In genomic region chrX:40106677-40107290, GRCh38 we compare ENCODE assay signal across 8 cellular contexts. TPM values are rescaled to one million over a fixed set of nuclear protein-coding genes. Genes with fewer than 3 reads are reported as not detected.
DNase-seq lines count a peak whose midpoint lies in the region; ATAC-seq and TF ChIP-seq lines count a peak whose summit lies in the region.

No MANE protein-coding gene starts in this region.

- H3K36me3 Mint-ChIP-seq in endothelial cell (ENCODE audit: low read depth, unreplicated experiment) (no peaks in the 10 kb centered on the region), progenitor cell of endocrine pancreas (ENCODE audit: insufficient read depth) (peaks cover 2% of the 10 kb centered on the region)

- peak overlapping the region; percentile 86 for H3K4me3 Mint-ChIP-seq in endothelial cell (ENCODE audit: unreplicated experiment)
- H3K4me3 Mint-ChIP-seq in progenitor cell of endocrine pancreas (ENCODE audit: low read depth), result peak overlapping the region; percentile 63

- no peaks in the 10 kb centered on the region for H3K36me3 ChIP-seq in NT2/D1 (ENCODE audit: insufficient read depth, insufficient read length, low read length)

- H3K9me3 ChIP-seq in NT2/D1 (ENCODE audit: insufficient read depth, low read length), result no peaks in the 10 kb centered on the region

- peak overlapping the region; percentile 80 for H3K9ac ChIP-seq in NT2/D1 (ENCODE audit: insufficient read length, low read depth)

- H3K27ac Mint-ChIP-seq in endothelial cell (ENCODE audit: unreplicated experiment), result no peak overlapping the region
- peak overlapping the region; percentile 93 for H3K27ac Mint-ChIP-seq in progenitor cell of endocrine pancreas

- H3K4me1 ChIP-seq in NT2/D1 (ENCODE audit: insufficient read depth, insufficient read length), result peaks cover 6% of the 10 kb centered on the region

- H3K4me1 Mint-ChIP-seq in endothelial cell (ENCODE audit: unreplicated experiment) (peaks cover 11% of the 10 kb centered on the region), progenitor cell of endocrine pancreas (ENCODE audit: low read depth) (peaks cover 15% of the 10 kb centered on the region)

- H3K27me3 ChIP-seq in NT2/D1 (ENCODE audit: insufficient read depth, insufficient read length), result peaks cover 33% of the 10 kb centered on the region

- DNase-seq in ELF-1 (ENCODE audit: low read depth, low spot score) (peak; percentile 80), NT2/D1 (ENCODE audit: low read depth, low spot score) (no peak), endothelial cell (ENCODE audit: low spot score) (no peak), progenitor cell of endocrine pancreas (ENCODE audit: low spot score, unreplicated experiment) (no peak), occipital lobe (lab: John Stamatoyannopoulos, UW) (no peak), NCI-H446 treated with DMSO at 0.1 percent for 48 hours (lab: John Stamatoyannopoulos, UW) (no peak), HT-29 (ENCODE audit: low spot score) (no peak)

- peak overlapping the region; percentile 49 for H3K4me3 ChIP-seq in NT2/D1 (ENCODE audit: insufficient read length, low read depth)

- TF ChIP-seq CTCF in endothelial cell (IDR thresholded peaks at IDR 0.05; ENCODE audit: unreplicated experiment), result no peak
- no peak for TF ChIP-seq CTCF in progenitor cell of endocrine pancreas (IDR thresholded peaks at IDR 0.05; ENCODE audit: unreplicated experiment)

- H3K9me3 Mint-ChIP-seq in endothelial cell (ENCODE audit: unreplicated experiment) (no peaks in the 10 kb centered on the region), progenitor cell of endocrine pancreas (ENCODE audit: low read depth) (peaks cover 3% of the 10 kb centered on the region)

- H3K27me3 Mint-ChIP-seq in endothelial cell (ENCODE audit: unreplicated experiment) (peaks cover 9% of the 10 kb centered on the region), progenitor cell of endocrine pancreas (peaks cover 5% of the 10 kb centered on the region)

- no peak for ATAC-seq in GM18520 (IDR thresholded peaks at IDR 0.05; ENCODE audit: unreplicated experiment)

RNA-seq across cellular contexts. Expression of gene BCOR, which starts 9.0 kb away (rescaled TPM):
- 34.5 TPM for total RNA-seq in endothelial cell (ENCODE audit: unreplicated experiment)
- total RNA-seq in progenitor cell of endocrine pancreas, result 20.5 TPM in 2 replicates
- total RNA-seq in occipital lobe, result 26.0 TPM
- 23.3 and 25.5 TPM in 2 replicates for total RNA-seq in HT-29 (2014; rRNA removed; shearing (Covaris generic))
